ENCODE assay signal across 25 cellular contexts in genomic region chr1:3293563-3294080, GRCh38.
"Had no signal": no experiment of that assay in that cellular context is flagged by ENCODE, and none has a peak within 500 bp of the region (broad histone marks: within the 10 kb centered on the region; RNA-seq: fewer than 3 reads in every experiment).

No MANE protein-coding gene starts in this region.

- DNase-seq: activated B cell treated with CpG ODN at 0.5 μM for 24 hours; activated CD4-positive, alpha-beta T cell treated with anti-CD3 and anti-CD28 coated beads for 4 hours; activated CD4-positive, alpha-beta T cell treated with anti-CD3 and anti-CD28 coated beads, Interleukin-2, amount 50 U/mL, for 48 hours; activated CD8-positive, alpha-beta memory T cell treated with anti-CD3 and anti-CD28 coated beads, Interleukin-2, amount 50 U/mL, for 48 hours; activated naive CD4-positive, alpha-beta T cell treated with anti-CD3 and anti-CD28 coated beads for 36 hours; activated naive CD8-positive, alpha-beta T cell treated with anti-CD3 and anti-CD28 coated beads, Interleukin-2, amount 10 ng/mL, durations not matched to agents 7 days and 5 days; activated T-cell treated with anti-CD3 and anti-CD28 coated beads, Interleukin-2, amount 50 U/mL, for 48 hours; amniotic stem cell; cortex of kidney; endodermal cell; head of caudate nucleus; left colon; lower lobe of right lung; naive B cell; retina; spleen; stimulated activated CD4-positive, alpha-beta T cell treated with anti-CD3 and anti-CD28 coated beads, Interleukin-4, amount 100 ng/mL, for 1 hour; stimulated activated naive CD4-positive, alpha-beta T cell; T1000 had no signal

- H3K27ac Mint-ChIP-seq: activated B cell treated with CpG ODN at 0.5 μM for 24 hours; activated naive CD4-positive, alpha-beta T cell treated with anti-CD3 and anti-CD28 coated beads for 36 hours; activated naive CD8-positive, alpha-beta T cell treated with anti-CD3 and anti-CD28 coated beads, Interleukin-2, amount 10 ng/mL, durations not matched to agents 7 days and 5 days; endodermal cell; neural progenitor cell; progenitor cell of endocrine pancreas; T-helper 1 cell treated with Interleukin-12 subunit alpha and Interleukin-12 subunit beta and Interleukin-4 antibody, amounts not matched to agents 30 μg/mL and 1 μg/mL, for 36 hours had no signal

- H3K27ac ChIP-seq: gastroesophageal sphincter, lower lobe of right lung, neural progenitor cell, spleen, thoracic aorta had no signal

- H3K4me1 Mint-ChIP-seq: activated B cell treated with CpG ODN at 0.5 μM for 24 hours; activated naive CD8-positive, alpha-beta T cell treated with anti-CD3 and anti-CD28 coated beads, Interleukin-2, amount 10 ng/mL, durations not matched to agents 7 days and 5 days; endodermal cell; naive B cell had no signal

- ATAC-seq: gastroesophageal sphincter, left colon, lower lobe of right lung had no signal

- H3K27me3 ChIP-seq: neural progenitor cell had no signal

- H3K36me3 ChIP-seq: gastroesophageal sphincter, lower lobe of right lung, neural progenitor cell, spleen, thoracic aorta had no signal

- H2AFZ ChIP-seq: neural progenitor cell had no signal

- H3K9me3 Mint-ChIP-seq: activated B cell treated with CpG ODN at 0.5 μM for 24 hours; activated naive CD4-positive, alpha-beta T cell treated with anti-CD3 and anti-CD28 coated beads for 36 hours; activated naive CD8-positive, alpha-beta T cell treated with anti-CD3 and anti-CD28 coated beads, Interleukin-2, amount 10 ng/mL, durations not matched to agents 7 days and 5 days; endodermal cell; neural progenitor cell; T-helper 1 cell treated with Interleukin-12 subunit alpha and Interleukin-12 subunit beta and Interleukin-4 antibody, amounts not matched to agents 30 μg/mL and 1 μg/mL, for 36 hours had no signal

- H3K36me3 Mint-ChIP-seq: activated naive CD8-positive, alpha-beta T cell treated with anti-CD3 and anti-CD28 coated beads, Interleukin-2, amount 10 ng/mL, durations not matched to agents 7 days and 5 days; naive B cell; neural progenitor cell had no signal

- H3K9me3 ChIP-seq: gastroesophageal sphincter, lower lobe of right lung, spleen, thoracic aorta had no signal

- H3K4me2 ChIP-seq: neural progenitor cell had no signal

- H3K4me3 ChIP-seq: gastroesophageal sphincter, lower lobe of right lung, neural progenitor cell, spleen, thoracic aorta had no signal

- H3K9ac ChIP-seq: neural progenitor cell had no signal

- H3K4me1 ChIP-seq: gastroesophageal sphincter, lower lobe of right lung, neural progenitor cell, spleen had no signal

- FAIRE-seq: keratinocyte had no signal

- H3K27me3 Mint-ChIP-seq: activated B cell treated with CpG ODN at 0.5 μM for 24 hours; activated naive CD8-positive, alpha-beta T cell treated with anti-CD3 and anti-CD28 coated beads, Interleukin-2, amount 10 ng/mL, durations not matched to agents 7 days and 5 days; naive B cell; progenitor cell of endocrine pancreas had no signal

- H3K4me3 Mint-ChIP-seq: activated B cell treated with CpG ODN at 0.5 μM for 24 hours; activated naive CD4-positive, alpha-beta T cell treated with anti-CD3 and anti-CD28 coated beads for 36 hours; activated naive CD8-positive, alpha-beta T cell treated with anti-CD3 and anti-CD28 coated beads, Interleukin-2, amount 10 ng/mL, durations not matched to agents 7 days and 5 days; endodermal cell; naive B cell; neural progenitor cell; T-helper 1 cell treated with Interleukin-12 subunit alpha and Interleukin-12 subunit beta and Interleukin-4 antibody, amounts not matched to agents 30 μg/mL and 1 μg/mL, for 36 hours had no signal
